ENCODE assay signal across 20 cellular contexts in genomic region chr4:122766950-122767349, GRCh38. TPM values are rescaled to one million over a fixed set of nuclear protein-coding genes. Genes with fewer than 3 reads are reported as not detected.
"Had no signal": no experiment of that assay in that cellular context is flagged by ENCODE, and none has a peak within 500 bp of the region (broad histone marks: within the 10 kb centered on the region; RNA-seq: fewer than 3 reads in every experiment).

No MANE protein-coding gene starts in this region.

- H3K36me3 ChIP-seq: ascending aorta, neutrophil, tibial nerve, uterus, WERI-Rb-1 had no signal

- H3K4me1 ChIP-seq: uterus had no signal

- H3K27me3 Mint-ChIP-seq: natural killer cell treated with Interleukin-12 subunit alpha and Interleukin-12 subunit beta and Interleukin-15 and Interleukin-18, amount 100 ng/mL, for 72 hours had no signal

- DNase-seq: activated CD4-positive, alpha-beta T cell treated with anti-CD3 and anti-CD28 coated beads, Interleukin-2, amount 50 U/mL, for 4 hours; activated effector memory CD4-positive, alpha-beta T cell treated with anti-CD3 and anti-CD28 coated beads, Interleukin-2, amount 50 U/mL, for 16 hours; activated naive CD4-positive, alpha-beta T cell treated with anti-CD3 and anti-CD28 coated beads, Interleukin-2, amount 50 U/mL, for 16 hours; activated T-cell treated with anti-CD3 and anti-CD28 coated beads, Interleukin-2, amount 50 U/mL, for 72 hours; kidney; left ventricle myocardium superior; mesendoderm; stimulated activated CD8-positive, alpha-beta memory T cell treated with anti-CD3 and anti-CD28 coated beads, Interleukin-4, amount 100 ng/mL, for 48 hours; stimulated activated naive CD8-positive, alpha-beta T cell treated with anti-CD3 and anti-CD28 coated beads, Interleukin-15, Interleukin-2, amounts not matched to agents 100 U/mL and 50 U/mL, for 24 hours; substantia nigra; T1000; uterus; WERI-Rb-1 had no signal

- H3K36me3 Mint-ChIP-seq: natural killer cell treated with Interleukin-12 subunit alpha and Interleukin-12 subunit beta and Interleukin-15 and Interleukin-18, amount 100 ng/mL, for 72 hours had no signal

- H3K4me3 Mint-ChIP-seq: activated T-cell treated with anti-CD3 and anti-CD28 coated beads, Interleukin-2, amount 50 U/mL, for 72 hours; natural killer cell treated with Interleukin-12 subunit alpha and Interleukin-12 subunit beta and Interleukin-15 and Interleukin-18, amount 100 ng/mL, for 72 hours had no signal

- H3K27ac Mint-ChIP-seq: activated T-cell treated with anti-CD3 and anti-CD28 coated beads, Interleukin-2, amount 50 U/mL, for 72 hours had no signal

- ATAC-seq: activated T-cell treated with anti-CD3 and anti-CD28 coated beads, Interleukin-2, amount 50 U/mL, for 72 hours; left ventricle myocardium superior; natural killer cell treated with Interleukin-12 subunit alpha and Interleukin-12 subunit beta and Interleukin-15 and Interleukin-18, amount 100 ng/mL, for 72 hours; stimulated activated naive CD8-positive, alpha-beta T cell treated with anti-CD3 and anti-CD28 coated beads, Interleukin-15, Interleukin-2, amounts not matched to agents 100 U/mL and 50 U/mL, for 24 hours had no signal

- H3K4me3 ChIP-seq: ascending aorta, coronary artery, tibial nerve, uterus had no signal

- H3K9me3 ChIP-seq: ascending aorta, neutrophil, tibial nerve, uterus had no signal

- H3K27ac ChIP-seq: ascending aorta, coronary artery, neutrophil, tibial nerve, uterus, WERI-Rb-1 had no signal

- H3K27me3 ChIP-seq: ascending aorta, neutrophil, tibial nerve, uterus had no signal

- FAIRE-seq: endometrium, frontal cortex, kidney had no signal

- H3K9me3 Mint-ChIP-seq: activated T-cell treated with anti-CD3 and anti-CD28 coated beads, Interleukin-2, amount 50 U/mL, for 72 hours; natural killer cell treated with Interleukin-12 subunit alpha and Interleukin-12 subunit beta and Interleukin-15 and Interleukin-18, amount 100 ng/mL, for 72 hours had no signal

RNA-seq across cellular contexts. Expression of gene BBS12, which starts 34.4 kb away (rescaled TPM):
- total RNA-seq: ascending aorta had no signal
